ENCODE assay signal across 20 cellular contexts in the genomic region with DNA sequence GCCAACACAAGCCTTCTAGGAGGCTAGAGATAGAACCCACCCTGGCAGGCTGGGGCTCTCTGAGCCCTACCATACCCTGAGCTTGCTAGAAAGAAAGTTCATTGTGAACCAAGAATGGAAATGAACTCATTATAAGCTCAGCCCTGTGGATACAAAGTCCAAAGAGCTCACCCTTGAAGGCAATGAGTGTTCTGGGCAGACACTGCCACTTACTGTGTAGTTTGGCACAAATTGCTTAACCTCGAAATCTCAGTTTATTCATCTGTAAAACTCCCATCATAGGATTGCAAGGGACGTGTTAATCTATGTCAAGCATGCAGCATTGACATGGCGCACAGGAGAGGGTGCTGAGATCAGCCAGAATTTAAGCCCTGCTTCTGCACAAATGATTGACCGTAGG. TPM values are rescaled to one million over a fixed set of nuclear protein-coding genes. Genes with fewer than 3 reads are reported as not detected.
A peak's percentile ranks its signal among the peaks of the same experiment; 100 is the strongest.
DNase-seq lines count a peak whose midpoint lies in the region; ATAC-seq and TF ChIP-seq lines count a peak whose summit lies in the region.
"Had no signal": no experiment of that assay in that cellular context is flagged by ENCODE, and none has a peak within 500 bp of the region (broad histone marks: within the 10 kb centered on the region; RNA-seq: fewer than 3 reads in every experiment).

No MANE protein-coding gene starts in this region.

- peaks cover 0 to 6% of the 10 kb centered on the region in 2 donors for H3K4me1 ChIP-seq in muscle layer of duodenum (ENCODE audit: control insufficient read depth in 1 of 2, insufficient read depth in 2 of 2, low read length in 2 of 2)
- peaks cover 7 to 17% (median 10%) of the 10 kb centered on the region in 4 donors for H3K4me1 ChIP-seq in esophagus muscularis mucosa

- TF ChIP-seq POLR2A in esophagus muscularis mucosa (IDR thresholded peaks at IDR 0.05; ENCODE audit: low read depth), result no peak

- H3K27me3 ChIP-seq in muscle layer of duodenum (ENCODE audit: low read depth, low read length), result no peaks in the 10 kb centered on the region
- H3K27me3 ChIP-seq in esophagus muscularis mucosa, result no peaks in the 10 kb centered on the region

- no peak for ATAC-seq in HG02798 (IDR thresholded peaks at IDR 0.05; ENCODE audit: poor library complexity, unreplicated experiment)
- ATAC-seq: GM12878, GM23338, Panc1, Right ventricle myocardium inferior had no signal

- H3K9me3 ChIP-seq in muscle layer of duodenum (ENCODE audit: control insufficient read depth in 1 of 2, low read length in 2 of 2), result no peaks in the 10 kb centered on the region
- no peaks in the 10 kb centered on the region for H3K9me3 ChIP-seq in esophagus muscularis mucosa

- TF ChIP-seq CTCF in astrocyte of the cerebellum (IDR thresholded peaks at IDR 0.05; ENCODE audit: low read depth, low read length, missing control alignments), result no peak
- TF ChIP-seq CTCF in esophagus muscularis mucosa (IDR thresholded peaks at IDR 0.05), result no peak

- intact Hi-C loops in esophagus muscularis mucosa (cut with DNase I), result no loop called here

- DNase-seq in astrocyte of the cerebellum (ENCODE audit: low read depth) (peak; percentile 3), kidney tubule cell (ENCODE audit: low spot score) (peak; percentile 33), esophagus muscularis mucosa (ENCODE audit: extremely low spot score) (no peak), islet precursor cell (no peak)
- DNase-seq in activated CD4-positive, CD25-positive, alpha-beta regulatory T cell treated with anti-CD3 and anti-CD28 coated beads, Interleukin-2, amount 50 U/mL, for 72 hours, result no peak
- DNase-seq: CD8-positive, alpha-beta memory T cell; DMS79 treated with DMSO at 0.1 percent for 48 hours; GDM1; IMR-90; MM.1S; NCI-H1105 treated with DMSO at 0.1 percent for 48 hours; NCI-H187; NCI-H226; NCI-H524 treated with DMSO at 0.1 percent for 48 hours had no signal

- H3K4me3 ChIP-seq in astrocyte of the cerebellum (ENCODE audit: low read depth, low read length), result no peak overlapping the region
- H3K4me3 ChIP-seq in muscle layer of duodenum (ENCODE audit: low read depth in 1 of 2, low read length in 2 of 2), result no peak overlapping the region
- no peak overlapping the region for H3K4me3 ChIP-seq in esophagus muscularis mucosa
- H3K4me3 ChIP-seq: GM12878, GM23338 had no signal

- no peak for TF ChIP-seq EP300 in esophagus muscularis mucosa (IDR thresholded peaks at IDR 0.05)

- H3K36me3 ChIP-seq in muscle layer of duodenum (ENCODE audit: control insufficient read depth in 1 of 2, insufficient read depth in 2 of 2, low read length in 2 of 2) (peaks cover 9 to 17% of the 10 kb centered on the region in 2 donors), esophagus muscularis mucosa (peaks cover 20 to 52% (median 37%) of the 10 kb centered on the region in 4 donors)

- WGBS in esophagus muscularis mucosa, result 87% methylated on average over 4 of the region's 4 CpGs

- H3K27ac ChIP-seq in muscle layer of duodenum (ENCODE audit: low read length) (peak overlapping the region; percentile 60), esophagus muscularis mucosa (replicated peaks in 1 of 4) (no peak overlapping the region)

- in situ Hi-C loops in astrocyte of the cerebellum (cut with HindIII; ENCODE audit: low sequenced_read_pairs), result no loop called here

RNA-seq across cellular contexts. Expression of gene KDM8, which starts 5.5 kb away (rescaled TPM):
- total RNA-seq in esophagus muscularis mucosa, result 1 to 10 TPM; 2.5 to 7.1 (median 3.7) TPM

RNA-seq across cellular contexts. Expression of gene NSMCE1, which starts 59.8 kb away (rescaled TPM):
- 10 to 100 TPM; 49.7 to 68.8 (median 64.0) TPM for total RNA-seq in esophagus muscularis mucosa

Comparison
In these comparisons a context has a peak if more than half of its experiments do, and no peak if none do; other contexts are left out.
1. DNase-seq: peak in astrocyte of the cerebellum (single experiment) and kidney tubule cell (single experiment); none in esophagus muscularis mucosa (single experiment), activated CD4-positive, CD25-positive, alpha-beta regulatory T cell treated with anti-CD3 and anti-CD28 coated beads, Interleukin-2, amount 50 U/mL, for 72 hours (single experiment) and islet precursor cell (single experiment).